In genomic region chr15:67542462-67543347, GRCh38 we compare ENCODE assay signal across 1 cellular context.
TF ChIP-seq lines count a peak whose summit lies in the region.

TSS of gene MAP2K5 (plus strand) at chr15:67542703. CDS start at chr15:67543336, 633 bp downstream.

TF ChIP-seq in HepG2, 621 proteins besides CTCF, POLR2A, EP300 and RAD21 (continued from another document and continues in another):
- TF ChIP-seq ZHX2 (IDR thresholded peaks at IDR 0.05; ENCODE audit: low read depth) (peak; percentile 85), ZHX2 (CRISPR knock-in tag; IDR thresholded peaks at IDR 0.05; ENCODE audit: borderline replicate concordance) (no peak), ZNF674 (CRISPR knock-in tag; IDR thresholded peaks at IDR 0.05; ENCODE audit: low read depth) (no peak), ATF7-NPFF (CRISPR knock-in tag; IDR thresholded peaks at IDR 0.05; ENCODE audit: low read depth) (peak; percentile 88; the same call in 1 of the 2 replicates), BHLHE40 (IDR thresholded peaks at IDR 0.05; ENCODE audit: low read length) (no peak), ZNF75D (CRISPR knock-in tag; IDR thresholded peaks at IDR 0.05; ENCODE audit: borderline replicate concordance) (no peak), ZNF343 (CRISPR knock-in tag; IDR thresholded peaks at IDR 0.05) (no peak), BATF2 (CRISPR knock-in tag; IDR thresholded peaks at IDR 0.05) (no peak), TCF7 (IDR thresholded peaks at IDR 0.05; ENCODE audit: low read depth) (no peak), ZNF724P (CRISPR knock-in tag; IDR thresholded peaks at IDR 0.05; ENCODE audit: borderline replicate concordance) (0 out of 2 replicates have a peak, but pooled peaks have one; percentile 53), ZNF597 (CRISPR knock-in tag; IDR thresholded peaks at IDR 0.05) (no peak), HCFC1 (IDR thresholded peaks at IDR 0.05; ENCODE audit: low read depth, low read length) (peak; percentile 59), MXD4 (CRISPR knock-in tag; IDR thresholded peaks at IDR 0.05) (no peak), ZNF33B (CRISPR knock-in tag; IDR thresholded peaks at IDR 0.05) (no peak), MIER3 (CRISPR knock-in tag; IDR thresholded peaks at IDR 0.05; ENCODE audit: borderline replicate concordance) (no peak), SIN3A (IDR thresholded peaks at IDR 0.05; ENCODE audit: borderline replicate concordance, low read depth, low read length) (peak; percentile 78; the same call in 1 of the 2 replicates), ZNF446 (CRISPR knock-in tag; IDR thresholded peaks at IDR 0.05) (no peak), ZFX (CRISPR knock-in tag; IDR thresholded peaks at IDR 0.05; ENCODE audit: low read depth) (peak; percentile 39), ZSCAN9 (CRISPR knock-in tag; IDR thresholded peaks at IDR 0.05; ENCODE audit: borderline replicate concordance) (no peak), ZNF570 (CRISPR knock-in tag; IDR thresholded peaks at IDR 0.05; ENCODE audit: borderline replicate concordance) (no peak), TARDBP (CRISPR knock-in tag; IDR thresholded peaks at IDR 0.05) (no peak; the same call in 1 of the 2 replicates), GABPA (IDR thresholded peaks at IDR 0.05; ENCODE audit: low read depth, low read length) (peak; percentile 88), GABPA (CRISPR knock-in tag; IDR thresholded peaks at IDR 0.05; ENCODE audit: low read depth) (peak; percentile 88), ZNF333 (CRISPR knock-in tag; IDR thresholded peaks at IDR 0.05; ENCODE audit: borderline replicate concordance) (peak; percentile 41; the same call in 1 of the 2 replicates), ASH2L (IDR thresholded peaks at IDR 0.05; ENCODE audit: insufficient read length, low read depth, low read length) (peak; percentile 85), ZNF280B (CRISPR knock-in tag; IDR thresholded peaks at IDR 0.05; ENCODE audit: borderline replicate concordance) (no peak), ZNF12 (CRISPR knock-in tag; IDR thresholded peaks at IDR 0.05) (no peak), PRPF4 (IDR thresholded peaks at IDR 0.05; ENCODE audit: low read depth, low read length, poor library complexity, severe bottlenecking) (no peak), ZNF3 (CRISPR knock-in tag; IDR thresholded peaks at IDR 0.05) (no peak), AFF4 (CRISPR knock-in tag; IDR thresholded peaks at IDR 0.05) (no peak), HDAC1 (CRISPR knock-in tag; IDR thresholded peaks at IDR 0.05) (peak; percentile 60), BRF2 (CRISPR knock-in tag; IDR thresholded peaks at IDR 0.05) (peak; percentile 10; the same call in 1 of the 2 replicates), ZNF780A (CRISPR knock-in tag; IDR thresholded peaks at IDR 0.05) (no peak), ZNF281 (CRISPR knock-in tag; IDR thresholded peaks at IDR 0.05; ENCODE audit: borderline replicate concordance) (no peak), ZNF224 (CRISPR knock-in tag; IDR thresholded peaks at IDR 0.05) (no peak), ELF3 (CRISPR knock-in tag; IDR thresholded peaks at IDR 0.05) (no peak), PRDM4 (CRISPR knock-in tag; IDR thresholded peaks at IDR 0.05; ENCODE audit: borderline replicate concordance) (no peak), RXRA (CRISPR knock-in tag; IDR thresholded peaks at IDR 0.05) (no peak), ATF3 (CRISPR knock-in tag; IDR thresholded peaks at IDR 0.05) (no peak), ZSCAN22 (CRISPR knock-in tag; IDR thresholded peaks at IDR 0.05) (no peak), NFKBIZ (CRISPR knock-in tag; IDR thresholded peaks at IDR 0.05) (no peak), TFDP1 (CRISPR knock-in tag; IDR thresholded peaks at IDR 0.05; ENCODE audit: borderline replicate concordance) (no peak)
